19 cellular contexts compared by ENCODE assay signal in genomic region chr2:236852977-236853374, GRCh38.
"Had no signal": no experiment of that assay in that cellular context is flagged by ENCODE, and none has a peak within 500 bp of the region (broad histone marks: within the 10 kb centered on the region; RNA-seq: fewer than 3 reads in every experiment).

No MANE protein-coding gene starts in this region.

- H3K4me3 ChIP-seq: ascending aorta, tibial nerve had no signal

- H3K27me3 ChIP-seq: ascending aorta, tibial nerve had no signal

- H3K9me3 Mint-ChIP-seq: effector memory CD8-positive, alpha-beta T cell; natural killer cell had no signal

- H3K27ac Mint-ChIP-seq: effector memory CD8-positive, alpha-beta T cell; memory B cell; natural killer cell had no signal

- H3K4me1 Mint-ChIP-seq: memory B cell, natural killer cell had no signal

- H3K4me1 ChIP-seq: ascending aorta had no signal

- H3K27ac ChIP-seq: ascending aorta, epithelial cell of prostate, tibial nerve, WERI-Rb-1 had no signal

- H3K9me3 ChIP-seq: ascending aorta had no signal

- H3K36me3 ChIP-seq: ascending aorta, tibial nerve, WERI-Rb-1 had no signal

- ATAC-seq: effector memory CD8-positive, alpha-beta T cell; natural killer cell; stimulated activated naive CD8-positive, alpha-beta T cell treated with anti-CD3 and anti-CD28 coated beads, Interleukin-15, Interleukin-2, amounts not matched to agents 100 U/mL and 50 U/mL, for 24 hours had no signal

- H3K27me3 Mint-ChIP-seq: memory B cell had no signal

- H3K4me3 Mint-ChIP-seq: effector memory CD8-positive, alpha-beta T cell; memory B cell; natural killer cell had no signal

- DNase-seq: activated CD4-positive, alpha-beta T cell treated with anti-CD3 and anti-CD28 coated beads for 1 hour; activated CD8-positive, alpha-beta memory T cell treated with anti-CD3 and anti-CD28 coated beads for 24 hours; activated CD8-positive, alpha-beta memory T cell treated with anti-CD3 and anti-CD28 coated beads, Interleukin-2, amount 50 U/mL, for 48 hours; activated effector memory CD4-positive, alpha-beta T cell treated with Interleukin-2 at 50 U/mL for 16 hours; activated naive CD4-positive, alpha-beta T cell treated with anti-CD3 and anti-CD28 coated beads, Interleukin-2, amount 50 U/mL, for 16 hours; activated T-cell treated with anti-CD3 and anti-CD28 coated beads, Interleukin-2, amount 50 U/mL, for 48 hours; effector memory CD8-positive, alpha-beta T cell; foreskin melanocyte; hypothalamus; left ventricle myocardium superior; natural killer cell; stimulated activated CD4-positive, alpha-beta T cell treated with anti-CD3 and anti-CD28 coated beads, Interleukin-2, amount 100 ng/mL, for 24 hours; stimulated activated naive CD8-positive, alpha-beta T cell treated with anti-CD3 and anti-CD28 coated beads, Interleukin-15, Interleukin-2, amounts not matched to agents 100 U/mL and 50 U/mL, for 24 hours; SW 1271; WERI-Rb-1 had no signal

- H3K36me3 Mint-ChIP-seq: memory B cell, natural killer cell had no signal
